ENCODE assay signal across 8 cellular contexts in genomic region chr2:152025678-152026287, GRCh38.
DNase-seq lines count a peak whose midpoint lies in the region; ATAC-seq, FAIRE-seq and TF ChIP-seq lines count a peak whose summit lies in the region.

No MANE protein-coding gene starts in this region.

- peaks cover 10% of the 10 kb centered on the region for H3K4me1 ChIP-seq in A673 (ENCODE audit: insufficient read depth, low read length, poor library complexity, severe bottlenecking)
- H3K4me1 ChIP-seq in body of pancreas = peaks cover 4% of the 10 kb centered on the region
- no peaks in the 10 kb centered on the region for H3K4me1 ChIP-seq in iPS-20b (ENCODE audit: insufficient read depth, low read length)

- 12 to 14% methylated on average over 15 of the region's 15 CpGs for WGBS in body of pancreas, 2 donors

- TF ChIP-seq CTCF in A673 (conservative IDR thresholded peaks at IDR 0.05; ENCODE audit: low read depth, low read length) = peak; percentile 100
- peak; percentile 76 to 98 (median 96) for TF ChIP-seq CTCF in body of pancreas (IDR thresholded peaks at IDR 0.05)

- POLR2A ChIA-PET in A673 (lab: Charles Lee; ENCODE audit: low non-redundant PET) = no interaction called here

- peak; percentile 93 for FAIRE-seq in TTC549 (lab: Jason Lieb, UNC)

- no peak overlapping the region for H3K27ac ChIP-seq in A673 (ENCODE audit: low read depth, low read length, poor library complexity, severe bottlenecking)
- H3K27ac ChIP-seq in body of pancreas = no peak overlapping the region
- no peak overlapping the region for H3K27ac ChIP-seq in iPS-20b (ENCODE audit: low read length)

- H3K4me3 ChIP-seq in A673 (ENCODE audit: low read depth, low read length, poor library complexity, severe bottlenecking) (peak overlapping the region; percentile 36), body of pancreas (no peak overlapping the region), iPS-20b (ENCODE audit: low read length) (peak overlapping the region; percentile 62)

- no peaks in the 10 kb centered on the region for H3K9me3 ChIP-seq in A673 (ENCODE audit: low read depth, low read length, poor library complexity, severe bottlenecking)
- no peaks in the 10 kb centered on the region for H3K9me3 ChIP-seq in body of pancreas
- no peaks in the 10 kb centered on the region for H3K9me3 ChIP-seq in iPS-20b (ENCODE audit: insufficient read depth, low read depth, low read length)

- peak; percentile 86 for DNase-seq in A673 (ENCODE audit: low spot score)
- peak; percentile 42 for DNase-seq in NCI-H2081 treated with DMSO at 0.1 percent for 48 hours (lab: John Stamatoyannopoulos, UW)
- DNase-seq in body of pancreas = peak; percentile 82 to 91 (median 84)
- DNase-seq in smooth muscle cell of the brain vasculature (ENCODE audit: low read depth, low spot score) = peak; percentile 54

- H3K27me3 ChIP-seq in A673 (replicated peaks; ENCODE audit: insufficient read depth, low read depth, low read length, poor library complexity) = no peaks in the 10 kb centered on the region
- H3K27me3 ChIP-seq in body of pancreas = no peaks in the 10 kb centered on the region
- no peaks in the 10 kb centered on the region for H3K27me3 ChIP-seq in iPS-20b (ENCODE audit: insufficient read depth, low read length)

- ATAC-seq in GM18511 (IDR thresholded peaks at IDR 0.05; ENCODE audit: unreplicated experiment) (peak; percentile 89), HG03045 (IDR thresholded peaks at IDR 0.05; ENCODE audit: unreplicated experiment) (peak; percentile 92), body of pancreas (peak; percentile 92)

- CTCF ChIA-PET in A673 (lab: Charles Lee) = interaction anchor here (0.5 to 1.8 kb wide), 5 partner anchors 9 to 205 kb away, joined by 3 to 13 read pairs (median 4); no protein-coding TSS in a partner anchor

- H3K9ac ChIP-seq in iPS-20b (ENCODE audit: low read depth, low read length) = no peak overlapping the region

- TF ChIP-seq POLR2A in body of pancreas (IDR thresholded peaks at IDR 0.05) = no peak

- H3K36me3 ChIP-seq in A673 (ENCODE audit: insufficient read depth, low read length, poor library complexity, severe bottlenecking) (no peaks in the 10 kb centered on the region), body of pancreas (replicated peaks in 1 of 2; ENCODE audit: insufficient read depth in 1 of 2, low read depth in 2 of 2) (no peaks in the 10 kb centered on the region), iPS-20b (ENCODE audit: insufficient read depth, low read depth, low read length) (no peaks in the 10 kb centered on the region)

- no TSS peak for BruUV-seq in A673 (replicated peaks; lab: Mats Ljungman, UMichigan)

- intact Hi-C loops in A673 (cut with micrococcal nuclease; ENCODE audit: unreplicated experiment) (loop anchor here (1.0 to 10.0 kb wide), 2 partner anchors 26 to 551 kb away; no protein-coding TSS in a partner anchor), body of pancreas (cut with DNase I) (no loop called here)

Comparison
In these comparisons a context has a peak if more than half of its experiments do, and no peak if none do; other contexts are left out.
1. H3K4me3 ChIP-seq: peak in A673 (single experiment) and iPS-20b (single experiment); none in body of pancreas (0 of 2).
2. Peak in every context shown above with its lines, with median percentiles within 50 percentile points of each other: DNase-seq and ATAC-seq.